ENCODE assay signal across 2 cellular contexts in the genomic region with DNA sequence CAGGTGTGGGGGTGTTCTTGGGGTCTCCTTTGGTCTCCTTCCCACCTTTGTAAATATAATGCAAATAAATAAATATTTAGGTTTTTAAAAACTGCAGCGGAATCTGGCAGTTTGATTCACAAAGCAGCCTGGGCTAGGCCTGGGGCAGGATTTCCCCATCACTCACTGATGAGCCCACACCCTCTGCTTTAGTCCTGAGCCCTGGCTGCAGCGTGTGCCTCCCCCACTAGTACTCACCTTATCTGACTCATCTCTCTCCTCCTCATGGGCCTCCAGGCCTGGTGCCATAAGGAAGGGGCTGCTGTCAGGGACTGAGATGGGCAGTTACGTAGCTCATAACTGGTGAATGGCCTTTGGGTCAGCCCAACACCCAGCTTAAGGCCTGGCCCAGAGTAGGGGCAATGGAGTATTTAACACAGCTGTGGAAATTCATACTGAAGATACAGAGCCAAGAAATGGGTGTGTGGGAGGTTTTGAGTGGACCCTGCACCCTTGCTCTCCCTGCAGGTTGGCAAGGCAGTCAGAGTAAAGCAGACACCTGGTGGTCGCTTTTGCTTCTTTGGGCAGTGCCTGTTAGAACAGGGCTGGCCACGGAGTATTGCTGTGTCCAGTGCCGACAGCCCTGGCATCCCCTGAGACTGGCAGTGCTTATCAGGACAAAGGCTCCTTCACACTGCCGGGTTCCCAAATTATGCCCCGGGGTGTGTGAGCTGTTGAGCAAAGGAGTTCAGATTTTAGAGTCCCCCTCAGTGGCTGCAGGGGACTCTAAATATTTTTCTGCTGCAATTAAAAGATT.
TF ChIP-seq lines count a peak whose summit lies in the region.

No MANE protein-coding gene starts in this region.

TF ChIP-seq in IMR-90, 13 proteins besides CTCF, POLR2A, EP300 and RAD21:
- TF ChIP-seq, protein P1, sequence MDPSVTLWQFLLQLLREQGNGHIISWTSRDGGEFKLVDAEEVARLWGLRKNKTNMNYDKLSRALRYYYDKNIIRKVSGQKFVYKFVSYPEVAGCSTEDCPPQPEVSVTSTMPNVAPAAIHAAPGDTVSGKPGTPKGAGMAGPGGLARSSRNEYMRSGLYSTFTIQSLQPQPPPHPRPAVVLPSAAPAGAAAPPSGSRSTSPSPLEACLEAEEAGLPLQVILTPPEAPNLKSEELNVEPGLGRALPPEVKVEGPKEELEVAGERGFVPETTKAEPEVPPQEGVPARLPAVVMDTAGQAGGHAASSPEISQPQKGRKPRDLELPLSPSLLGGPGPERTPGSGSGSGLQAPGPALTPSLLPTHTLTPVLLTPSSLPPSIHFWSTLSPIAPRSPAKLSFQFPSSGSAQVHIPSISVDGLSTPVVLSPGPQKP (IDR thresholded peaks at IDR 0.05; ENCODE audit: borderline replicate concordance, low read depth, low read length) = no peak
- TF ChIP-seq BHLHE40 (IDR thresholded peaks at IDR 0.05; ENCODE audit: low read depth, low read length) (no peak), RCOR1 (IDR thresholded peaks at IDR 0.05; ENCODE audit: insufficient replicate concordance, low read length) (no peak), CEBPB (IDR thresholded peaks at IDR 0.05; ENCODE audit: low read depth, low read length) (no peak), MAZ (IDR thresholded peaks at IDR 0.05; ENCODE audit: borderline replicate concordance, low read depth, low read length) (no peak), CHD1 (IDR thresholded peaks at IDR 0.05; ENCODE audit: low read depth, low read length) (no peak), SMC3 (IDR thresholded peaks at IDR 0.05; ENCODE audit: low read depth, low read length) (no peak), NFE2L2 (IDR thresholded peaks at IDR 0.05; ENCODE audit: low read depth, low read length) (no peak), RFX5 (IDR thresholded peaks at IDR 0.05; ENCODE audit: low read depth, low read length) (no peak), MAFK (IDR thresholded peaks at IDR 0.05; ENCODE audit: low read depth, low read length) (no peak)
- TF ChIP-seq, protein P2, sequence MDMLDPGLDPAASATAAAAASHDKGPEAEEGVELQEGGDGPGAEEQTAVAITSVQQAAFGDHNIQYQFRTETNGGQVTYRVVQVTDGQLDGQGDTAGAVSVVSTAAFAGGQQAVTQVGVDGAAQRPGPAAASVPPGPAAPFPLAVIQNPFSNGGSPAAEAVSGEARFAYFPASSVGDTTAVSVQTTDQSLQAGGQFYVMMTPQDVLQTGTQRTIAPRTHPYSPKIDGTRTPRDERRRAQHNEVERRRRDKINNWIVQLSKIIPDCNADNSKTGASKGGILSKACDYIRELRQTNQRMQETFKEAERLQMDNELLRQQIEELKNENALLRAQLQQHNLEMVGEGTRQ (IDR thresholded peaks at IDR 0.05; ENCODE audit: low read depth, low read length) = no peak

TF ChIP-seq in GM12891, 5 proteins besides CTCF, POLR2A, EP300 and RAD21:
- TF ChIP-seq POLR2AphosphoS5 (IDR thresholded peaks at IDR 0.05; ENCODE audit: low read depth, low read length) = no peak
